Comparison of ENCODE assay signal across 1 cellular context in the genomic region with DNA sequence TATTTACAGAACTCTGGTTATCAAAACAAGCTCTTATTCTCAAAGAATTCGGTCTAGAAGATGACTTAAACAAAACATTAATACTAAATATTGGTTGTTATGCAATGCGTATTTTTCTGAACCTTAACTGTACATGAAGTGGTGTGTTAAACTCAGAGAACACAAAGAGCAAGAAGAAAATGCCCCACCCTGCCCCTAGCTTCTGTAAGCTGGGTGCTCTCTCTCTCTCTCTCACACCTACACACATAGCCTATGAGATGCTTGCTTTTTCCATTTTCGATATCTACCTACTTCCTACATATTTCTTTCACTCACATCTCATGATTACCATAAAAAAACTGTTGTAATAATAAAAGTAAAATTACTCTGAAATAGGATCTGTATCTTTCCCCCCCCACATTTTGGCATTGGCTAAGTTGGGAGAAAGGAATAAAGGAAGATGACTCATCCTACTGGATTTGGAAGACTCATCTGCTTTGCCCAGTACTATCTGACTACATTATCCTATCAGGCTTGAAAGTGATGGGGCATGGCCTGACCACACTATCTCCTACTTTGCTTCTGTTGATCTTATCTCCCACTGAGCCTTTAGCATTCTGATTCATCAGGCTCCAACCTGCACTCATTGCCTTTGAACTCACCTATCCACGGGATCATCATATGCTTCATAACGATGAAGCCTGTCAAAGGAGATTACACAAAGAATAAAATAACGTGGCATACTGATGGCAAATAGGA.
TF ChIP-seq lines count a peak whose summit lies in the region.

No MANE protein-coding gene starts in this region.

TF ChIP-seq in HEK293, 187 proteins besides CTCF, POLR2A, EP300 and RAD21:
- TF ChIP-seq ZNF37A (tag by site-specific recombination; IDR thresholded peaks at IDR 0.05) = no peak
- no peak for TF ChIP-seq ZNF544 (tag by site-specific recombination; IDR thresholded peaks at IDR 0.05)
- TF ChIP-seq PRDM1 (tag by site-specific recombination; IDR thresholded peaks at IDR 0.05) = peak; percentile 57
- TF ChIP-seq OSR2 (tag by site-specific recombination; IDR thresholded peaks at IDR 0.05) = 0 out of 2 replicates have a peak, but pooled peaks have one; percentile 19
- TF ChIP-seq, protein P1, sequence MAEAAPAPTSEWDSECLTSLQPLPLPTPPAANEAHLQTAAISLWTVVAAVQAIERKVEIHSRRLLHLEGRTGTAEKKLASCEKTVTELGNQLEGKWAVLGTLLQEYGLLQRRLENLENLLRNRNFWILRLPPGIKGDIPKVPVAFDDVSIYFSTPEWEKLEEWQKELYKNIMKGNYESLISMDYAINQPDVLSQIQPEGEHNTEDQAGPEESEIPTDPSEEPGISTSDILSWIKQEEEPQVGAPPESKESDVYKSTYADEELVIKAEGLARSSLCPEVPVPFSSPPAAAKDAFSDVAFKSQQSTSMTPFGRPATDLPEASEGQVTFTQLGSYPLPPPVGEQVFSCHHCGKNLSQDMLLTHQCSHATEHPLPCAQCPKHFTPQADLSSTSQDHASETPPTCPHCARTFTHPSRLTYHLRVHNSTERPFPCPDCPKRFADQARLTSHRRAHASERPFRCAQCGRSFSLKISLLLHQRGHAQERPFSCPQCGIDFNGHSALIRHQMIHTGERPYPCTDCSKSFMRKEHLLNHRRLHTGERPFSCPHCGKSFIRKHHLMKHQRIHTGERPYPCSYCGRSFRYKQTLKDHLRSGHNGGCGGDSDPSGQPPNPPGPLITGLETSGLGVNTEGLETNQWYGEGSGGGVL (tag by site-specific recombination; IDR thresholded peaks at IDR 0.05) = peak; percentile 53; the same call in 1 of the 2 replicates
- TF ChIP-seq, protein P2, sequence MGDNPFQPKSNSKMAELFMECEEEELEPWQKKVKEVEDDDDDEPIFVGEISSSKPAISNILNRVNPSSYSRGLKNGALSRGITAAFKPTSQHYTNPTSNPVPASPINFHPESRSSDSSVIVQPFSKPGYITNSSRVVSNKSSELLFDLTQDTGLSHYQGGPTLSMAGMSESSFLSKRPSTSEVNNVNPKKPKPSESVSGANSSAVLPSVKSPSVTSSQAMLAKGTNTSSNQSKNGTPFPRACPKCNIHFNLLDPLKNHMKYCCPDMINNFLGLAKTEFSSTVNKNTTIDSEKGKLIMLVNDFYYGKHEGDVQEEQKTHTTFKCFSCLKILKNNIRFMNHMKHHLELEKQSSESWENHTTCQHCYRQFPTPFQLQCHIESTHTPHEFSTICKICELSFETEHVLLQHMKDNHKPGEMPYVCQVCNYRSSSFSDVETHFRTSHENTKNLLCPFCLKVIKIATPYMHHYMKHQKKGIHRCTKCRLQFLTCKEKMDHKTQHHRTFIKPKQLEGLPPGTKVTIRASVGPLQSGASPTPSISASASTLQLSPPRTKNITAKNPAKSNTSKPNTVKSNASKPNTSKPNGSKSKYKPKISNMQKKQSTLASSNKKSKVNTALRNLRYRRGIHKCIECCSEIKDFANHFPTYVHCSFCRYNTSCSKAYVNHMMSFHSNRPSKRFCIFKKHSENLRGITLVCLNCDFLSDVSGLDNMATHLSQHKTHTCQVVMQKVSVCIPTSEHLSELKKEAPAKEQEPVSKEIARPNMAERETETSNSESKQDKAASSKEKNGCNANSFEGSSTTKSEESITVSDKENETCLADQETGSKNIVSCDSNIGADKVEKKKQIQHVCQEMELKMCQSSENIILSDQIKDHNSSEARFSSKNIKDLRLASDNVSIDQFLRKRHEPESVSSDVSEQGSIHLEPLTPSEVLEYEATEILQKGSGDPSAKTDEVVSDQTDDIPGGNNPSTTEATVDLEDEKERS (tag by site-specific recombination; IDR thresholded peaks at IDR 0.05) = no peak
- peak; percentile 59 for TF ChIP-seq ZNF366 (tag by site-specific recombination; conservative IDR thresholded peaks at IDR 0.05)
- TF ChIP-seq ZNF302 (tag by site-specific recombination; IDR thresholded peaks at IDR 0.05; ENCODE audit: low read depth) = no peak
- TF ChIP-seq ZNF157 (tag by site-specific recombination; IDR thresholded peaks at IDR 0.05) = no peak
- TF ChIP-seq ZFP37 (tag by site-specific recombination; IDR thresholded peaks at IDR 0.05) = 0 out of 2 replicates have a peak, but pooled peaks have one; percentile 37
- TF ChIP-seq, protein P3, sequence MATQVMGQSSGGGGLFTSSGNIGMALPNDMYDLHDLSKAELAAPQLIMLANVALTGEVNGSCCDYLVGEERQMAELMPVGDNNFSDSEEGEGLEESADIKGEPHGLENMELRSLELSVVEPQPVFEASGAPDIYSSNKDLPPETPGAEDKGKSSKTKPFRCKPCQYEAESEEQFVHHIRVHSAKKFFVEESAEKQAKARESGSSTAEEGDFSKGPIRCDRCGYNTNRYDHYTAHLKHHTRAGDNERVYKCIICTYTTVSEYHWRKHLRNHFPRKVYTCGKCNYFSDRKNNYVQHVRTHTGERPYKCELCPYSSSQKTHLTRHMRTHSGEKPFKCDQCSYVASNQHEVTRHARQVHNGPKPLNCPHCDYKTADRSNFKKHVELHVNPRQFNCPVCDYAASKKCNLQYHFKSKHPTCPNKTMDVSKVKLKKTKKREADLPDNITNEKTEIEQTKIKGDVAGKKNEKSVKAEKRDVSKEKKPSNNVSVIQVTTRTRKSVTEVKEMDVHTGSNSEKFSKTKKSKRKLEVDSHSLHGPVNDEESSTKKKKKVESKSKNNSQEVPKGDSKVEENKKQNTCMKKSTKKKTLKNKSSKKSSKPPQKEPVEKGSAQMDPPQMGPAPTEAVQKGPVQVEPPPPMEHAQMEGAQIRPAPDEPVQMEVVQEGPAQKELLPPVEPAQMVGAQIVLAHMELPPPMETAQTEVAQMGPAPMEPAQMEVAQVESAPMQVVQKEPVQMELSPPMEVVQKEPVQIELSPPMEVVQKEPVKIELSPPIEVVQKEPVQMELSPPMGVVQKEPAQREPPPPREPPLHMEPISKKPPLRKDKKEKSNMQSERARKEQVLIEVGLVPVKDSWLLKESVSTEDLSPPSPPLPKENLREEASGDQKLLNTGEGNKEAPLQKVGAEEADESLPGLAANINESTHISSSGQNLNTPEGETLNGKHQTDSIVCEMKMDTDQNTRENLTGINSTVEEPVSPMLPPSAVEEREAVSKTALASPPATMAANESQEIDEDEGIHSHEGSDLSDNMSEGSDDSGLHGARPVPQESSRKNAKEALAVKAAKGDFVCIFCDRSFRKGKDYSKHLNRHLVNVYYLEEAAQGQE (tag by site-specific recombination; IDR thresholded peaks at IDR 0.05) = no peak
- no peak for TF ChIP-seq ZNF214 (tag by site-specific recombination; IDR thresholded peaks at IDR 0.05; ENCODE audit: borderline replicate concordance)
- no peak for TF ChIP-seq ZNF585B (tag by site-specific recombination; IDR thresholded peaks at IDR 0.05)
- no peak for TF ChIP-seq BCL11A (tag by site-specific recombination; IDR thresholded peaks at IDR 0.05; ENCODE audit: low read depth)
- no peak for TF ChIP-seq ZNF473 (tag by site-specific recombination; IDR thresholded peaks at IDR 0.05)
- TF ChIP-seq, protein P4, sequence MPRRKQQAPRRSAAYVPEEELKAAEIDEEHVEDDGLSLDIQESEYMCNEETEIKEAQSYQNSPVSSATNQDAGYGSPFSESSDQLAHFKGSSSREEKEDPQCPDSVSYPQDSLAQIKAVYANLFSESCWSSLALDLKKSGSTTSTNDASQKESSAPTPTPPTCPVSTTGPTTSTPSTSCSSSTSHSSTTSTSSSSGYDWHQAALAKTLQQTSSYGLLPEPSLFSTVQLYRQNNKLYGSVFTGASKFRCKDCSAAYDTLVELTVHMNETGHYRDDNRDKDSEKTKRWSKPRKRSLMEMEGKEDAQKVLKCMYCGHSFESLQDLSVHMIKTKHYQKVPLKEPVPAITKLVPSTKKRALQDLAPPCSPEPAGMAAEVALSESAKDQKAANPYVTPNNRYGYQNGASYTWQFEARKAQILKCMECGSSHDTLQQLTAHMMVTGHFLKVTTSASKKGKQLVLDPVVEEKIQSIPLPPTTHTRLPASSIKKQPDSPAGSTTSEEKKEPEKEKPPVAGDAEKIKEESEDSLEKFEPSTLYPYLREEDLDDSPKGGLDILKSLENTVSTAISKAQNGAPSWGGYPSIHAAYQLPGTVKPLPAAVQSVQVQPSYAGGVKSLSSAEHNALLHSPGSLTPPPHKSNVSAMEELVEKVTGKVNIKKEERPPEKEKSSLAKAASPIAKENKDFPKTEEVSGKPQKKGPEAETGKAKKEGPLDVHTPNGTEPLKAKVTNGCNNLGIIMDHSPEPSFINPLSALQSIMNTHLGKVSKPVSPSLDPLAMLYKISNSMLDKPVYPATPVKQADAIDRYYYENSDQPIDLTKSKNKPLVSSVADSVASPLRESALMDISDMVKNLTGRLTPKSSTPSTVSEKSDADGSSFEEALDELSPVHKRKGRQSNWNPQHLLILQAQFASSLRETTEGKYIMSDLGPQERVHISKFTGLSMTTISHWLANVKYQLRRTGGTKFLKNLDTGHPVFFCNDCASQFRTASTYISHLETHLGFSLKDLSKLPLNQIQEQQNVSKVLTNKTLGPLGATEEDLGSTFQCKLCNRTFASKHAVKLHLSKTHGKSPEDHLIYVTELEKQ (tag by site-specific recombination; IDR thresholded peaks at IDR 0.05; ENCODE audit: borderline replicate concordance) = no peak
- TF ChIP-seq SCRT1 (tag by site-specific recombination; IDR thresholded peaks at IDR 0.05; ENCODE audit: borderline replicate concordance) = no peak
- TF ChIP-seq ZNF629 (tag by site-specific recombination; IDR thresholded peaks at IDR 0.05) = 0 out of 2 replicates have a peak, but pooled peaks have one; percentile 31
- TF ChIP-seq KLF8 (tag by site-specific recombination; IDR thresholded peaks at IDR 0.05) = peak; percentile 69
- no peak for TF ChIP-seq YY2 (tag by site-specific recombination; IDR thresholded peaks at IDR 0.05)
- TF ChIP-seq GLIS1 (tag by site-specific recombination; IDR thresholded peaks at IDR 0.05) = peak; percentile 73
- TF ChIP-seq KLF7 (tag by site-specific recombination; IDR thresholded peaks at IDR 0.05; ENCODE audit: borderline replicate concordance) = no peak
- no peak for TF ChIP-seq ZFP41 (tag by site-specific recombination; IDR thresholded peaks at IDR 0.05; ENCODE audit: borderline replicate concordance)
- no peak for TF ChIP-seq ZNF184 (tag by site-specific recombination; IDR thresholded peaks at IDR 0.05)
- no peak for TF ChIP-seq ZNF274 (IDR thresholded peaks at IDR 0.05; ENCODE audit: low read length)
- TF ChIP-seq ZNF274 (tag by site-specific recombination; IDR thresholded peaks at IDR 0.05; ENCODE audit: borderline replicate concordance) = no peak
- TF ChIP-seq SETDB1 (IDR thresholded peaks at IDR 0.05; ENCODE audit: insufficient read length, low read length) = no peak
- TF ChIP-seq ZEB2 (tag by site-specific recombination; IDR thresholded peaks at IDR 0.05) = peak; percentile 53; the same call in 1 of the 2 replicates
- no peak for TF ChIP-seq ZNF624 (tag by site-specific recombination; IDR thresholded peaks at IDR 0.05)
- TF ChIP-seq, protein P5, sequence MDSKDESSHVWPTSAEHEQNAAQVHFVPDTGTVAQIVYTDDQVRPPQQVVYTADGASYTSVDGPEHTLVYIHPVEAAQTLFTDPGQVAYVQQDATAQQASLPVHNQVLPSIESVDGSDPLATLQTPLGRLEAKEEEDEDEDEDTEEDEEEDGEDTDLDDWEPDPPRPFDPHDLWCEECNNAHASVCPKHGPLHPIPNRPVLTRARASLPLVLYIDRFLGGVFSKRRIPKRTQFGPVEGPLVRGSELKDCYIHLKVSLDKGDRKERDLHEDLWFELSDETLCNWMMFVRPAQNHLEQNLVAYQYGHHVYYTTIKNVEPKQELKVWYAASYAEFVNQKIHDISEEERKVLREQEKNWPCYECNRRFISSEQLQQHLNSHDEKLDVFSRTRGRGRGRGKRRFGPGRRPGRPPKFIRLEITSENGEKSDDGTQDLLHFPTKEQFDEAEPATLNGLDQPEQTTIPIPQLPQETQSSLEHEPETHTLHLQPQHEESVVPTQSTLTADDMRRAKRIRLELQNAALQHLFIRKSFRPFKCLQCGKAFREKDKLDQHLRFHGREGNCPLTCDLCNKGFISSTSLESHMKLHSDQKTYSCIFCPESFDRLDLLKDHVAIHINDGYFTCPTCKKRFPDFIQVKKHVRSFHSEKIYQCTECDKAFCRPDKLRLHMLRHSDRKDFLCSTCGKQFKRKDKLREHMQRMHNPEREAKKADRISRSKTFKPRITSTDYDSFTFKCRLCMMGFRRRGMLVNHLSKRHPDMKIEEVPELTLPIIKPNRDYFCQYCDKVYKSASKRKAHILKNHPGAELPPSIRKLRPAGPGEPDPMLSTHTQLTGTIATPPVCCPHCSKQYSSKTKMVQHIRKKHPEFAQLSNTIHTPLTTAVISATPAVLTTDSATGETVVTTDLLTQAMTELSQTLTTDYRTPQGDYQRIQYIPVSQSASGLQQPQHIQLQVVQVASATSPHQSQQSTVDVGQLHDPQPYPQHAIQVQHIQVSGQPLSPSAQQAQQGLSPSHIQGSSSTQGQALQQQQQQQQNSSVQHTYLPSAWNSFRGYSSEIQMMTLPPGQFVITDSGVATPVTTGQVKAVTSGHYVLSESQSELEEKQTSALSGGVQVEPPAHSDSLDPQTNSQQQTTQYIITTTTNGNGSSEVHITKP (tag by site-specific recombination; IDR thresholded peaks at IDR 0.05) = peak; percentile 30; the same call in 1 of the 2 replicates
- TF ChIP-seq, protein P6, sequence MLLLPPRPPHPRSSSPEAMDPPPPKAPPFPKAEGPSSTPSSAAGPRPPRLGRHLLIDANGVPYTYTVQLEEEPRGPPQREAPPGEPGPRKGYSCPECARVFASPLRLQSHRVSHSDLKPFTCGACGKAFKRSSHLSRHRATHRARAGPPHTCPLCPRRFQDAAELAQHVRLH (tag by site-specific recombination; IDR thresholded peaks at IDR 0.05) = no peak
- TF ChIP-seq, protein P7, sequence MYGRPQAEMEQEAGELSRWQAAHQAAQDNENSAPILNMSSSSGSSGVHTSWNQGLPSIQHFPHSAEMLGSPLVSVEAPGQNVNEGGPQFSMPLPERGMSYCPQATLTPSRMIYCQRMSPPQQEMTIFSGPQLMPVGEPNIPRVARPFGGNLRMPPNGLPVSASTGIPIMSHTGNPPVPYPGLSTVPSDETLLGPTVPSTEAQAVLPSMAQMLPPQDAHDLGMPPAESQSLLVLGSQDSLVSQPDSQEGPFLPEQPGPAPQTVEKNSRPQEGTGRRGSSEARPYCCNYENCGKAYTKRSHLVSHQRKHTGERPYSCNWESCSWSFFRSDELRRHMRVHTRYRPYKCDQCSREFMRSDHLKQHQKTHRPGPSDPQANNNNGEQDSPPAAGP (tag by site-specific recombination; IDR thresholded peaks at IDR 0.05) = no peak
